ENCODE assay signal across 9 cellular contexts in genomic region chr10:6543431-6544005, GRCh38. TPM values are rescaled to one million over a fixed set of nuclear protein-coding genes. Genes with fewer than 3 reads are reported as not detected.
A peak's percentile ranks its signal among the peaks of the same experiment; 100 is the strongest.
DNase-seq lines count a peak whose midpoint lies in the region; ATAC-seq and TF ChIP-seq lines count a peak whose summit lies in the region.
"Had no signal": no experiment of that assay in that cellular context is flagged by ENCODE, and none has a peak within 500 bp of the region (broad histone marks: within the 10 kb centered on the region; RNA-seq: fewer than 3 reads in every experiment).

No MANE protein-coding gene starts in this region.

- H3K27me3 ChIP-seq in BLaER1 (no peaks in the 10 kb centered on the region), mononuclear cell (ENCODE audit: insufficient read depth, low read length) (no peaks in the 10 kb centered on the region), prostate gland (replicated peaks; ENCODE audit: insufficient read depth) (no peaks in the 10 kb centered on the region)

- intact Hi-C loops in prostate gland (cut with DNase I), result no loop called here

- H4K20me1 ChIP-seq in BLaER1, result no peaks in the 10 kb centered on the region

- peak; percentile 17 to 37 for DNase-seq in activated CD8-positive, alpha-beta memory T cell treated with anti-CD3 and anti-CD28 coated beads for 4 hours (ENCODE audit: low read depth in 2 of 2)
- DNase-seq in SIG-M5 treated with dmso at 0.1 percent for 504 hours (lab: John Stamatoyannopoulos, UW; ENCODE audit: unreplicated experiment) (no peak), NCI-H146 (lab: John Stamatoyannopoulos, UW) (no peak), HUDEP-2 (lab: John Stamatoyannopoulos, UW; ENCODE audit: unreplicated experiment in 76 of 76) (no peak), prostate gland (ENCODE audit: low spot score) (no peak)
- DNase-seq: NCI-H524 had no signal

- H3K36me3 ChIP-seq in BLaER1 (no peaks in the 10 kb centered on the region), prostate gland (no peaks in the 10 kb centered on the region)

- H3K4me1 ChIP-seq in BLaER1 (peaks cover 40% of the 10 kb centered on the region), mononuclear cell (ENCODE audit: insufficient read depth, low read length) (peaks cover 60% of the 10 kb centered on the region), prostate gland (replicated peaks) (no peaks in the 10 kb centered on the region)

- peak overlapping the region; percentile 70 for H3K9ac ChIP-seq in BLaER1

- H3K9me3 ChIP-seq in BLaER1 (no peaks in the 10 kb centered on the region), mononuclear cell (ENCODE audit: low read depth, low read length) (no peaks in the 10 kb centered on the region), prostate gland (no peaks in the 10 kb centered on the region)

- peak; percentile 50 for ATAC-seq in HG03432 (IDR thresholded peaks at IDR 0.05; ENCODE audit: unreplicated experiment)

- H3K4me3 ChIP-seq in BLaER1, result peak overlapping the region; percentile 53
- peak overlapping the region; percentile 28 for H3K4me3 ChIP-seq in mononuclear cell (ENCODE audit: low read length)
- no peak overlapping the region for H3K4me3 ChIP-seq in prostate gland

- H3K4me2 ChIP-seq in BLaER1, result peak overlapping the region; percentile 90

- peak overlapping the region; percentile 84 for H3K27ac ChIP-seq in BLaER1
- H3K27ac ChIP-seq in prostate gland, result no peak overlapping the region

- no peak for TF ChIP-seq CTCF in prostate gland (IDR thresholded peaks at IDR 0.05)

- WGBS in prostate gland, result 61% methylated on average over 9 of the region's 9 CpGs

- no peak for TF ChIP-seq POLR2A in prostate gland (IDR thresholded peaks at IDR 0.05)

RNA-seq across cellular contexts. Expression of gene PRKCQ, which starts 36.6 kb away (rescaled TPM):
- 43.2 TPM for total RNA-seq in mononuclear cell
- 1 to 10 TPM in 1 of 2 donors, under 1 TPM in 1; 0.87 to 1.4 TPM for total RNA-seq in prostate gland

Comparison
In these comparisons a context has a peak if more than half of its experiments do, and no peak if none do; other contexts are left out.
1. H3K4me3 ChIP-seq: peak in BLaER1 (single experiment) and mononuclear cell (single experiment); none in prostate gland (0 of 2).
2. DNase-seq: peak in activated CD8-positive, alpha-beta memory T cell treated with anti-CD3 and anti-CD28 coated beads for 4 hours (2 of 2); none in SIG-M5 treated with dmso at 0.1 percent for 504 hours (single experiment), NCI-H146 (single experiment), HUDEP-2 (0 of 76) and prostate gland (single experiment).
3. RNA of gene PRKCQ, which starts 36.6 kb away (total RNA-seq): 43.2 TPM in mononuclear cell (single experiment); 0.87 to 1.4 TPM in prostate gland; every median in the first group is over 10 times any median in the second.